Comparison of ENCODE assay signal across 1 cellular context in genomic region chr2:223835701-223836532, GRCh38.
TF ChIP-seq lines count a peak whose summit lies in the region.

No MANE protein-coding gene starts in this region.

TF ChIP-seq in SK-N-SH treated with all-trans-retinoic acid at 6 μM for 48 hours, 23 proteins besides CTCF, POLR2A, EP300 and RAD21 (continued from another document):
- no peak for TF ChIP-seq POU6F1 (CRISPR knock-in tag; IDR thresholded peaks at IDR 0.05; ENCODE audit: borderline replicate concordance, low read depth)
- no peak for TF ChIP-seq TCF4 (CRISPR knock-in tag; IDR thresholded peaks at IDR 0.05; ENCODE audit: borderline replicate concordance)
- TF ChIP-seq TSHZ2 (CRISPR knock-in tag; IDR thresholded peaks at IDR 0.05) = no peak
- TF ChIP-seq ESRRG (CRISPR knock-in tag; IDR thresholded peaks at IDR 0.05) = no peak
- no peak for TF ChIP-seq CSDC2 (CRISPR knock-in tag; IDR thresholded peaks at IDR 0.05)
- no peak for TF ChIP-seq ZFP3 (CRISPR knock-in tag; IDR thresholded peaks at IDR 0.05)
